Comparison of ENCODE assay signal across 2 cellular contexts in genomic region chr3:98846101-98846500, GRCh38.
TF ChIP-seq lines count a peak whose summit lies in the region.

No MANE protein-coding gene starts in this region.

TF ChIP-seq in SK-N-SH, 30 proteins besides CTCF, POLR2A, EP300 and RAD21 (continued from another document):
- no peak for TF ChIP-seq IRF3 (IDR thresholded peaks at IDR 0.05; ENCODE audit: low read depth, low read length)
- no peak for TF ChIP-seq GABPA (IDR thresholded peaks at IDR 0.05; ENCODE audit: low read depth)
- no peak for TF ChIP-seq GATA2 (CRISPR knock-in tag; IDR thresholded peaks at IDR 0.05)
- no peak for TF ChIP-seq NRF1 (IDR thresholded peaks at IDR 0.05; ENCODE audit: low read depth, low read length)
- no peak for TF ChIP-seq USF1 (IDR thresholded peaks at IDR 0.05; ENCODE audit: borderline replicate concordance, low read depth)
- no peak for TF ChIP-seq FOXM1 (IDR thresholded peaks at IDR 0.05; ENCODE audit: low read depth)
- TF ChIP-seq MXI1 (IDR thresholded peaks at IDR 0.05; ENCODE audit: low read depth, low read length) = no peak
- no peak for TF ChIP-seq MEF2A (IDR thresholded peaks at IDR 0.05; ENCODE audit: borderline replicate concordance, low read depth)
- TF ChIP-seq RCOR1 (IDR thresholded peaks at IDR 0.05; ENCODE audit: low read length) = no peak
- no peak for TF ChIP-seq JUND (IDR thresholded peaks at IDR 0.05)
- TF ChIP-seq REST (IDR thresholded peaks at IDR 0.05; ENCODE audit: low read depth, low read length) = no peak
- no peak for TF ChIP-seq RXRA (IDR thresholded peaks at IDR 0.05; ENCODE audit: borderline replicate concordance, low read depth)
- no peak for TF ChIP-seq USF2 (IDR thresholded peaks at IDR 0.05; ENCODE audit: borderline replicate concordance, low read depth, low read length)
TF ChIP-seq in SK-N-SH: peak in this region for 0.

TF ChIP-seq in SK-N-SH treated with all-trans-retinoic acid at 6 μM for 48 hours, 23 proteins besides CTCF, POLR2A, EP300 and RAD21 (continued from another document):
- TF ChIP-seq POU6F1 (CRISPR knock-in tag; IDR thresholded peaks at IDR 0.05; ENCODE audit: borderline replicate concordance, low read depth) = no peak
- TF ChIP-seq CSRNP3 (CRISPR knock-in tag; IDR thresholded peaks at IDR 0.05) = no peak
- TF ChIP-seq PATZ1 (CRISPR knock-in tag; IDR thresholded peaks at IDR 0.05; ENCODE audit: borderline replicate concordance) = no peak
- TF ChIP-seq ZNF8 (CRISPR knock-in tag; IDR thresholded peaks at IDR 0.05) = no peak
- TF ChIP-seq ZFP3 (CRISPR knock-in tag; IDR thresholded peaks at IDR 0.05) = no peak
